In genomic region chr1:36223996-36224536, GRCh38 we compare ENCODE assay signal across 8 cellular contexts. TPM values are rescaled to one million over a fixed set of nuclear protein-coding genes. Genes with fewer than 3 reads are reported as not detected.
DNase-seq lines count a peak whose midpoint lies in the region; ATAC-seq and TF ChIP-seq lines count a peak whose summit lies in the region.

Gene THRAP3 (plus strand): TSS chr1:36224443. CDS start chr1:36282564, 58,121 bp downstream.

- peak within 1 kb of the TSS; percentile 99 for H3K27ac ChIP-seq in angular gyrus (ENCODE audit: low read depth, low read length)
- peak within 1 kb of the TSS; percentile 98 for H3K27ac ChIP-seq in left ventricle myocardium inferior (replicated peaks)
- H3K27ac ChIP-seq in prostate gland, result peak within 1 kb of the TSS; percentile 98
- peak within 1 kb of the TSS; percentile 93 for H3K27ac ChIP-seq in urinary bladder (ENCODE audit: low read depth)

- peaks cover 58% of the 10 kb centered on the region for H3K4me1 ChIP-seq in left ventricle myocardium inferior
- peaks cover 11% of the 10 kb centered on the region for H3K4me1 ChIP-seq in prostate gland (replicated peaks)
- H3K4me1 ChIP-seq in urinary bladder (ENCODE audit: insufficient read depth), result peaks cover 5% of the 10 kb centered on the region

- TF ChIP-seq CTCF in left ventricle myocardium inferior (IDR thresholded peaks at IDR 0.05; ENCODE audit: borderline replicate concordance) (no peak), prostate gland (IDR thresholded peaks at IDR 0.05) (peak in 1 of 4 experiments; percentile 3)

- TF ChIP-seq POLR2A in prostate gland (IDR thresholded peaks at IDR 0.05), result peak; percentile 94

- intact Hi-C loops in left ventricle myocardium inferior (cut with micrococcal nuclease), result loop anchor here (10.0 kb wide), 1 partner anchor 61 kb away; no protein-coding TSS in a partner anchor
- intact Hi-C loops in prostate gland (cut with DNase I), result loop anchor here (1.0 to 5.0 kb wide), 2 partner anchors 58 to 75 kb away; partner anchors contain the start of gene TRAPPC3

- no peaks in the 10 kb centered on the region for H3K27me3 ChIP-seq in left ventricle myocardium inferior (ENCODE audit: low read depth)
- no peaks in the 10 kb centered on the region for H3K27me3 ChIP-seq in prostate gland (replicated peaks; ENCODE audit: insufficient read depth)

- peak within 1 kb of the TSS; percentile 79 for H3K4me3 ChIP-seq in left ventricle myocardium inferior
- peak within 1 kb of the TSS; percentile 66 to 68 for H3K4me3 ChIP-seq in prostate gland
- H3K4me3 ChIP-seq in urinary bladder (ENCODE audit: low read depth, low read length), result peak within 1 kb of the TSS; percentile 61

- peaks cover 17% of the 10 kb centered on the region for H3K36me3 ChIP-seq in left ventricle myocardium inferior
- no peaks in the 10 kb centered on the region for H3K36me3 ChIP-seq in prostate gland
- H3K36me3 ChIP-seq in urinary bladder (ENCODE audit: insufficient read depth), result no peaks in the 10 kb centered on the region

- ATAC-seq in GM18498 (IDR thresholded peaks at IDR 0.05; ENCODE audit: unreplicated experiment) (peak; percentile 89), HG02938 (IDR thresholded peaks at IDR 0.05; ENCODE audit: unreplicated experiment) (peak; percentile 89)

- DNase-seq in NCI-H187 (lab: John Stamatoyannopoulos, UW) (peak; percentile 98 to 99), T-helper 2 cell (peak; percentile 98 to 100 (median 100)), left ventricle myocardium inferior (peak; percentile 100), prostate gland (ENCODE audit: low spot score) (peak; percentile 100)

- WGBS in prostate gland, result 0% methylated on average over 45 of the region's 45 CpGs
- WGBS in urinary bladder, result under 1% methylated on average over 45 of the region's 45 CpGs

- H3K9me3 ChIP-seq in left ventricle myocardium inferior (replicated peaks), result no peaks in the 10 kb centered on the region
- H3K9me3 ChIP-seq in prostate gland, result no peaks in the 10 kb centered on the region

RNA-seq across cellular contexts. Expression of gene THRAP3, which starts in this region (rescaled TPM):
- total RNA-seq in left ventricle myocardium inferior (59.0 TPM), prostate gland (100 to 1,000 TPM; 100 to 123 TPM), urinary bladder (67.3 TPM)
- 52.4 TPM for polyA plus RNA-seq in urinary bladder

Comparison
In these comparisons a context has a peak if more than half of its experiments do, and no peak if none do; other contexts are left out.
1. Peak in every context shown above with its lines: DNase-seq, ATAC-seq, H3K4me3 ChIP-seq and H3K27ac ChIP-seq.